Comparison of ENCODE assay signal across 19 cellular contexts in genomic region chr2:101858910-101859309, GRCh38.
"Had no signal": no experiment of that assay in that cellular context is flagged by ENCODE, and none has a peak within 500 bp of the region (broad histone marks: within the 10 kb centered on the region; RNA-seq: fewer than 3 reads in every experiment).

No MANE protein-coding gene starts in this region.

- H3K9me3 Mint-ChIP-seq: activated T-helper 2 cell treated with anti-CD3 and anti-CD28 coated beads, Interferon-gamma antibody, Interleukin-2, Interleukin-4, amounts not matched to agents 10 μg/mL and 5 μg/mL and 100 μg/mL, durations not matched to agents 14 hours and 24 hours and 36 hours; brain; central memory CD8-positive, alpha-beta T cell; dendritic cell treated with granulocyte-macrophage colony-stimulating factor and Interleukin-4, amounts not matched to agents 40 ng/mL and 50 ng/mL, for 4 days; effector memory CD8-positive, alpha-beta T cell; immature natural killer cell; type B pancreatic cell had no signal

- H3K9me3 ChIP-seq: lower lobe of right lung, right atrium auricular region, spleen had no signal

- H3K27me3 Mint-ChIP-seq: activated naive CD8-positive, alpha-beta T cell; brain; central memory CD8-positive, alpha-beta T cell; dendritic cell treated with granulocyte-macrophage colony-stimulating factor and Interleukin-4, amounts not matched to agents 40 ng/mL and 50 ng/mL, for 4 days; effector memory CD8-positive, alpha-beta T cell; naive thymus-derived CD4-positive, alpha-beta T cell; type B pancreatic cell had no signal

- H3K4me3 Mint-ChIP-seq: activated naive CD8-positive, alpha-beta T cell; brain; central memory CD8-positive, alpha-beta T cell; dendritic cell treated with granulocyte-macrophage colony-stimulating factor and Interleukin-4, amounts not matched to agents 40 ng/mL and 50 ng/mL, for 4 days; effector memory CD8-positive, alpha-beta T cell; immature natural killer cell; naive thymus-derived CD4-positive, alpha-beta T cell; type B pancreatic cell had no signal

- ATAC-seq: effector memory CD8-positive, alpha-beta T cell; left cardiac atrium; lower lobe of right lung; naive thymus-derived CD4-positive, alpha-beta T cell had no signal

- H3K4me3 ChIP-seq: lower lobe of right lung, right atrium auricular region, spleen had no signal

- DNase-seq: amygdala; effector memory CD8-positive, alpha-beta T cell; erythroblast; immature natural killer cell; left cardiac atrium; lower lobe of right lung; midbrain; naive thymus-derived CD4-positive, alpha-beta T cell; spleen; stimulated activated CD4-positive, alpha-beta T cell treated with anti-CD3 and anti-CD28 coated beads, Interleukin-1b, Interleukin-23, amount 100 ng/mL, for 48 hours; stimulated activated naive CD4-positive, alpha-beta T cell; SW 1271 had no signal

- H3K27ac ChIP-seq: lower lobe of right lung, right atrium auricular region, spleen had no signal

- H3K27me3 ChIP-seq: right atrium auricular region, spleen had no signal

- H3K4me1 ChIP-seq: lower lobe of right lung, right atrium auricular region, spleen had no signal

- H3K27ac Mint-ChIP-seq: activated T-helper 2 cell treated with anti-CD3 and anti-CD28 coated beads, Interferon-gamma antibody, Interleukin-2, Interleukin-4, amounts not matched to agents 10 μg/mL and 5 μg/mL and 100 μg/mL, durations not matched to agents 14 hours and 24 hours and 36 hours; dendritic cell treated with granulocyte-macrophage colony-stimulating factor and Interleukin-4, amounts not matched to agents 40 ng/mL and 50 ng/mL, for 4 days had no signal
